In genomic region chr4:161555689-161556660, GRCh38 we compare ENCODE assay signal across 10 cellular contexts.
A peak's percentile ranks its signal among the peaks of the same experiment; 100 is the strongest.
DNase-seq lines count a peak whose midpoint lies in the region; ATAC-seq and TF ChIP-seq lines count a peak whose summit lies in the region.
"Had no signal": no experiment of that assay in that cellular context is flagged by ENCODE, and none has a peak within 500 bp of the region (broad histone marks: within the 10 kb centered on the region; RNA-seq: fewer than 3 reads in every experiment).

No MANE protein-coding gene starts in this region.

- DNase-seq in MCF 10A (ENCODE audit: unreplicated experiment): peak; percentile 61
- DNase-seq in breast epithelium (ENCODE audit: low spot score in 2 of 2): no peak
- peak; percentile 80 for DNase-seq in amniotic epithelial cell (ENCODE audit: low read depth)
- DNase-seq in erythroblast (lab: John Stamatoyannopoulos, UW): no peak
- DNase-seq in activated CD4-positive, alpha-beta T cell treated with anti-CD3 and anti-CD28 coated beads, Interleukin-2, amount 10 ng/mL, durations not matched to agents 7 days and 5 days: no peak
- DNase-seq in activated effector memory CD4-positive, alpha-beta T cell treated with Interleukin-2 at 50 U/mL for 16 hours: no peak
- no peak for DNase-seq in iPS-NIHi11 (ENCODE audit: low spot score)

- no peak for TF ChIP-seq CTCF in MCF 10A (IDR thresholded peaks at IDR 0.05; ENCODE audit: unreplicated experiment)
- no peak for TF ChIP-seq CTCF in breast epithelium (IDR thresholded peaks at IDR 0.05)

- no peak overlapping the region for H3K27ac ChIP-seq in breast epithelium

- no peaks in the 10 kb centered on the region for H3K27me3 Mint-ChIP-seq in MCF 10A (ENCODE audit: insufficient read depth, unreplicated experiment)
- no peaks in the 10 kb centered on the region for H3K27me3 Mint-ChIP-seq in activated CD4-positive, alpha-beta T cell treated with anti-CD3 and anti-CD28 coated beads, Interleukin-2, amount 10 ng/mL, durations not matched to agents 7 days and 5 days

- H3K4me3 ChIP-seq in breast epithelium: no peak overlapping the region

- H3K9me3 Mint-ChIP-seq in MCF 10A (ENCODE audit: unreplicated experiment): no peaks in the 10 kb centered on the region
- H3K9me3 Mint-ChIP-seq in activated CD4-positive, alpha-beta T cell treated with anti-CD3 and anti-CD28 coated beads, Interleukin-2, amount 10 ng/mL, durations not matched to agents 7 days and 5 days: no peaks in the 10 kb centered on the region

- no peaks in the 10 kb centered on the region for H3K36me3 ChIP-seq in breast epithelium

- H3K9me3 ChIP-seq in breast epithelium: no peaks in the 10 kb centered on the region

- TF ChIP-seq POLR2A in breast epithelium (IDR thresholded peaks at IDR 0.05): no peak
- TF ChIP-seq POLR2A in erythroblast (IDR thresholded peaks at IDR 0.05; ENCODE audit: low read length): no peak

- no peaks in the 10 kb centered on the region for H3K4me1 ChIP-seq in breast epithelium

- H3K27me3 ChIP-seq in breast epithelium: no peaks in the 10 kb centered on the region

- peaks cover 23% of the 10 kb centered on the region for H3K4me1 Mint-ChIP-seq in MCF 10A (ENCODE audit: insufficient read depth, unreplicated experiment)
- H3K4me1 Mint-ChIP-seq in activated CD4-positive, alpha-beta T cell treated with anti-CD3 and anti-CD28 coated beads, Interleukin-2, amount 10 ng/mL, durations not matched to agents 7 days and 5 days: no peaks in the 10 kb centered on the region

- CTCF ChIA-PET in MCF 10A (lab: Yijun Ruan, JAX): interaction anchor here (0.6 to 1.0 kb wide), 3 partner anchors 300 to 906 kb away, joined by 3 to 4 read pairs (median 3); no protein-coding TSS in a partner anchor
- CTCF ChIA-PET in activated CD4-positive, alpha-beta T cell treated with anti-CD3 and anti-CD28 coated beads, Interleukin-2, amount 10 ng/mL, durations not matched to agents 7 days and 5 days (lab: Charles Lee): no interaction called here

- H3K4me3 Mint-ChIP-seq in MCF 10A (ENCODE audit: unreplicated experiment): no peak overlapping the region
- no peak overlapping the region for H3K4me3 Mint-ChIP-seq in activated CD4-positive, alpha-beta T cell treated with anti-CD3 and anti-CD28 coated beads, Interleukin-2, amount 10 ng/mL, durations not matched to agents 7 days and 5 days
- H3K4me3 Mint-ChIP-seq: nephron had no signal

- H3K36me3 Mint-ChIP-seq in MCF 10A (ENCODE audit: insufficient read depth, unreplicated experiment): no peaks in the 10 kb centered on the region
- no peaks in the 10 kb centered on the region for H3K36me3 Mint-ChIP-seq in activated CD4-positive, alpha-beta T cell treated with anti-CD3 and anti-CD28 coated beads, Interleukin-2, amount 10 ng/mL, durations not matched to agents 7 days and 5 days (ENCODE audit: low read depth)

- peak; percentile 81 for ATAC-seq in HG03095 (IDR thresholded peaks at IDR 0.05; ENCODE audit: unreplicated experiment)
- ATAC-seq: esophagus mucosa had no signal

- intact Hi-C loops in MCF 10A (cut with micrococcal nuclease): no loop called here
- intact Hi-C loops in breast epithelium (cut with DNase I; ENCODE audit: low total_unique reads): no loop called here

- H3K27ac Mint-ChIP-seq in MCF 10A (ENCODE audit: low read depth, unreplicated experiment): peak overlapping the region; percentile 95
- H3K27ac Mint-ChIP-seq in activated CD4-positive, alpha-beta T cell treated with anti-CD3 and anti-CD28 coated beads, Interleukin-2, amount 10 ng/mL, durations not matched to agents 7 days and 5 days: no peak overlapping the region

- POLR2A ChIA-PET in MCF 10A (lab: Yijun Ruan, JAX): interaction anchor here (0.6 kb wide), 1 partner anchor 586 kb away, joined by 3 read pairs; no protein-coding TSS in a partner anchor
- POLR2A ChIA-PET in activated CD4-positive, alpha-beta T cell treated with anti-CD3 and anti-CD28 coated beads, Interleukin-2, amount 10 ng/mL, durations not matched to agents 7 days and 5 days (lab: Charles Lee): no interaction called here

- BruUV-seq in MCF 10A (replicated peaks; lab: Mats Ljungman, UMichigan): no TSS peak

Comparison
In these comparisons a context has a peak if more than half of its experiments do, and no peak if none do; other contexts are left out.
1. DNase-seq: peak in MCF 10A (single experiment) and amniotic epithelial cell (single experiment); none in breast epithelium (0 of 2), erythroblast (0 of 2), activated CD4-positive, alpha-beta T cell treated with anti-CD3 and anti-CD28 coated beads, Interleukin-2, amount 10 ng/mL, durations not matched to agents 7 days and 5 days (single experiment), activated effector memory CD4-positive, alpha-beta T cell treated with Interleukin-2 at 50 U/mL for 16 hours (single experiment) and iPS-NIHi11 (single experiment).